6 cellular contexts compared by ENCODE assay signal in genomic region chr5:67090040-67090439, GRCh38.
"Had no signal": no experiment of that assay in that cellular context is flagged by ENCODE, and none has a peak within 500 bp of the region (broad histone marks: within the 10 kb centered on the region; RNA-seq: fewer than 3 reads in every experiment).

No MANE protein-coding gene starts in this region.

- H3K9me3 Mint-ChIP-seq: GM23338, H9 had no signal

- H2AFZ ChIP-seq: GM23338 had no signal

- DNase-seq: H9, KBM-7 had no signal

- FAIRE-seq: H1, H54 had no signal

- H3K27ac Mint-ChIP-seq: GM23338, H9 had no signal

- H3K4me3 ChIP-seq: GM23338 had no signal

- H3K4me2 ChIP-seq: GM23338 had no signal

- H3K4me3 Mint-ChIP-seq: GM23338, H9 had no signal

- H3K27ac ChIP-seq: HL-60 had no signal
